Comparison of ENCODE assay signal across 8 cellular contexts in the genomic region with DNA sequence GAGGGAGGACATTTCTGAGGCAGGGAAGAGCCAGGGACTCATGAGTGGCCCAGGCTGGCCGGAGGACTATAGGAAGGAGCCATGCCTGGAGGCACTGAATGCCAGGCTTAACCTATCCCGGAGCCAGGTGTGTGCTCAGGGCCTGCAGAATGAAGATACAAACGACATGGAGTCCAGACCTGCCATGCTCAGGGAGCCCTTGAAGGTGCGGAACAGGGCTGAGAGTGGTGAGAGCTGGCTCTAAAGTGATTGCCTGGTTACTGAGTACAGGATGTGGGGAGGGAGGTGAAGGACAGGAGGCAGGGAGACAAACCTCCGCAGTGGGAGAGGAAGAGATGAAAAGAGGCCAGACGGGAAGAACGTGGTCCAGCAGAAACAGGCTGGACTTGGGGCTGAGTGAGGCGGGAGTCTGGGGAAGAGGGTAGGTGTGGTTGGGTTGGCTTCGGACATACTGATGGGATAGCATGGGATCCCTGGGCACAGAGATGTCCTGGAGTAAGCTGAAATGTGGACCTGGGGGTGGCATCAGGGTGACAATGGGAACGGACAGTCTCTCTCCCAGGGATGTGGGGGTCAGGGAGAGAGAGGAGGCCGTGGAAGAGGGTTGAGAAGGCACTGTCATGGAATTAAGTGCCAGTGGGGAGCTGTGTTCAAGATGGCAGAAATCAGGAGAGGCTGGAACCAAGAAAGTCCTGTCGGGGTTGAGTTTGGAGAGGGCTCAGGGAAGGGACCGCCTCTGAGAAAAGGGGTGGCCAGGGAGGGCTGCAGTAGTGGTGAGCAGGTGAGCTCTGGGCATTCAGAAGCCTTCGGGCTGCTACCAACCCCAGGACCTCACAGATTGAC. TPM values are rescaled to one million over a fixed set of nuclear protein-coding genes. Genes with fewer than 3 reads are reported as not detected.
A peak's percentile ranks its signal among the peaks of the same experiment; 100 is the strongest.
DNase-seq lines count a peak whose midpoint lies in the region; ATAC-seq, FAIRE-seq and TF ChIP-seq lines count a peak whose summit lies in the region.

No MANE protein-coding gene starts in this region.

- no peaks in the 10 kb centered on the region for H3K9me2 ChIP-seq in DOHH2 (replicated peaks; ENCODE audit: control insufficient read depth, low read length)

- TF ChIP-seq CTCF in DOHH2 (IDR thresholded peaks at IDR 0.05; ENCODE audit: low read depth, low read length, poor library complexity, severe bottlenecking): no peak
- no peak for TF ChIP-seq CTCF in Panc1 (IDR thresholded peaks at IDR 0.05)
- no peak for TF ChIP-seq CTCF in H1 (IDR thresholded peaks at IDR 0.05; ENCODE audit: control extremely low read depth in 1 of 3, insufficient read depth in 1 of 3, low read depth in 1 of 3, low read length in 3 of 3)
- TF ChIP-seq CTCF in neutrophil (IDR thresholded peaks at IDR 0.05): no peak

- no peak overlapping the region for H2BK120ac ChIP-seq in H1 (replicated peaks; ENCODE audit: low read depth, low read length)

- peak overlapping the region; percentile 83 for H4K5ac ChIP-seq in H1 (ENCODE audit: insufficient read length, low read depth, low read length)

- H2BK20ac ChIP-seq in H1 (ENCODE audit: low read length): peak overlapping the region; percentile 64; the same call in 1 of the 2 replicates

- H3K4me3 ChIP-seq in DOHH2 (ENCODE audit: low read length): peak overlapping the region; percentile 92
- peak overlapping the region; percentile 72 to 78 for H3K4me3 ChIP-seq in Panc1 (ENCODE audit: low read depth in 2 of 2, low read length in 2 of 2)
- H3K4me3 ChIP-seq in H1 (ENCODE audit: extremely low read depth in 1 of 4, insufficient read depth in 2 of 4, low read depth in 3 of 4, low read length in 4 of 4): peak overlapping the region; percentile 58 to 85 (median 72); a peak in 7 of 8 replicates
- peak overlapping the region; percentile 87 to 95 for H3K4me3 ChIP-seq in neutrophil (ENCODE audit: low read depth in 1 of 2, low read length in 1 of 2)

- no peak for TF ChIP-seq RAD21 in H1 (IDR thresholded peaks at IDR 0.05 in 1 of 2, conservative IDR thresholded peaks at IDR 0.05 in 1 of 2; ENCODE audit: low read depth in 2 of 2, low read length in 2 of 2)

- peak overlapping the region; percentile 95; the same call in 1 of the 2 replicates for H2BK5ac ChIP-seq in H1 (ENCODE audit: low read depth, low read length)

- no peak for TF ChIP-seq EP300 in H1 (IDR thresholded peaks at IDR 0.05; ENCODE audit: borderline replicate concordance in 1 of 2, low read depth in 2 of 2, low read length in 2 of 2)

- peaks cover 7% of the 10 kb centered on the region; the same call in 1 of the 2 replicates for H3K23me2 ChIP-seq in H1 (ENCODE audit: low read depth, low read length)

- POLR2A ChIA-PET in Panc1 (lab: Charles Lee) (no interaction called here), H1 (lab: Charles Lee; ENCODE audit: partially characterized antibody) (interaction anchor here (0.9 to 7.9 kb wide), 11 partner anchors 9 to 113 kb away, joined by 3 to 106 read pairs (median 7); partner anchors contain the start of genes GRK2 and SSH3)

- no peak for ATAC-seq in Panc1

- H3K36me3 ChIP-seq in DOHH2 (ENCODE audit: control insufficient read depth, low read length) (peaks cover 87% of the 10 kb centered on the region), Panc1 (ENCODE audit: control insufficient read depth, insufficient read depth, low read length) (no peaks in the 10 kb centered on the region; the same call in 1 of the 2 replicates), H1 (ENCODE audit: control insufficient read depth in 2 of 4, insufficient read depth in 4 of 4, low read length in 3 of 4) (peaks cover 3 to 28% (median 12%) of the 10 kb centered on the region in 4 experiments; a peak in 7 of 8 replicates), neutrophil (peaks cover 73% of the 10 kb centered on the region)

- H3K79me2 ChIP-seq in DOHH2 (ENCODE audit: control insufficient read depth, low read length) (peaks cover 30% of the 10 kb centered on the region), H1 (ENCODE audit: control insufficient read depth in 1 of 2, insufficient read depth in 2 of 2, low read length in 2 of 2) (no peaks in the 10 kb centered on the region; a peak in 1 of 4 replicates)

- peak overlapping the region; percentile 93 for H3K18ac ChIP-seq in H1 (ENCODE audit: extremely low read depth, low read length)

- H3K4me2 ChIP-seq in DOHH2 (ENCODE audit: low read length): peak overlapping the region; percentile 89
- peak overlapping the region; percentile 74 to 85 for H3K4me2 ChIP-seq in H1 (ENCODE audit: insufficient read depth in 1 of 2, low read depth in 2 of 2, low read length in 2 of 2)

- H2BK15ac ChIP-seq in H1 (ENCODE audit: low read length): 0 out of 2 replicates have a peak overlapping the region, but pooled peaks have one; percentile 36

- H3K56ac ChIP-seq in H1 (replicated peaks; ENCODE audit: insufficient read length, low read depth, low read length): no peak overlapping the region

- no peaks in the 10 kb centered on the region for H3K9me3 ChIP-seq in DOHH2 (ENCODE audit: control insufficient read depth, insufficient read depth, low read length)
- no peaks in the 10 kb centered on the region for H3K9me3 ChIP-seq in Panc1 (ENCODE audit: control insufficient read depth, insufficient read depth, low read depth, low read length)
- H3K9me3 ChIP-seq in H1 (ENCODE audit: insufficient read depth in 2 of 2, low read depth in 1 of 2, low read length in 1 of 2): no peaks in the 10 kb centered on the region
- H3K9me3 ChIP-seq in neutrophil: no peaks in the 10 kb centered on the region

- TF ChIP-seq POLR2A in H1 (IDR thresholded peaks at IDR 0.05; ENCODE audit: control extremely low read depth in 1 of 2, low read depth in 2 of 2, low read length in 2 of 2) (no peak), erythroblast (IDR thresholded peaks at IDR 0.05; ENCODE audit: low read length) (no peak)

- DNase-seq in Panc1 (ENCODE audit: low read depth, low spot score) (no peak), H1 (ENCODE audit: low read depth in 1 of 2, low spot score in 2 of 2) (no peak), NCI-H226 (no peak), NCI-H345 treated with DMSO at 0.1 percent for 48 hours (lab: John Stamatoyannopoulos, UW; ENCODE audit: unreplicated experiment) (no peak), erythroblast (lab: John Stamatoyannopoulos, UW) (no peak), cortex of kidney (lab: John Stamatoyannopoulos, UW) (no peak)

- peaks cover 29% of the 10 kb centered on the region for H3F3A ChIP-seq in DOHH2 (ENCODE audit: control insufficient read depth, insufficient read depth)

- 0 out of 2 replicates have a peak overlapping the region, but pooled peaks have one; percentile 13 for H2AFZ ChIP-seq in H1 (ENCODE audit: low read length)

- H2BK12ac ChIP-seq in H1 (ENCODE audit: low read depth, low read length): peak overlapping the region; percentile 68; the same call in 1 of the 2 replicates

- peak overlapping the region; percentile 98 for H4K91ac ChIP-seq in H1 (replicated peaks; ENCODE audit: insufficient read length, low read length)

- no peaks in the 10 kb centered on the region for H4K20me1 ChIP-seq in DOHH2 (ENCODE audit: control insufficient read depth, insufficient read depth, low read depth, low read length)
- H4K20me1 ChIP-seq in H1 (replicated peaks in 1 of 2; ENCODE audit: control insufficient read depth in 1 of 2, insufficient read depth in 2 of 2, low read length in 2 of 2): peaks cover 0 to 6% of the 10 kb centered on the region in 2 experiments

- H3K27me3 ChIP-seq in DOHH2 (ENCODE audit: control insufficient read depth, low read length): no peaks in the 10 kb centered on the region
- no peaks in the 10 kb centered on the region for H3K27me3 ChIP-seq in Panc1 (ENCODE audit: control insufficient read depth, insufficient read depth, low read length)
- no peaks in the 10 kb centered on the region for H3K27me3 ChIP-seq in H1 (replicated peaks in 1 of 4; ENCODE audit: control insufficient read depth in 3 of 4, extremely low read depth in 1 of 4, insufficient read depth in 3 of 4, low read length in 3 of 4)
- H3K27me3 ChIP-seq in neutrophil: no peaks in the 10 kb centered on the region

- WGBS in H1 (ENCODE audit: extremely low coverage in 1 of 2, insufficient coverage in 1 of 2, insufficient read length in 1 of 2, insufficient replicate concordance in 2 of 2, low coverage in 1 of 2, low lambda C conversion rate in 2 of 2, missing lambda C conversion rate in 1 of 2), 2 experiments: 92% methylated on average over 14 of the region's 14 CpGs; no CpG with 5 or more reads in 1 of the 2 experiments

- H3K23ac ChIP-seq in H1 (ENCODE audit: insufficient read length): no peak overlapping the region

- no peak for FAIRE-seq in H1 (lab: Jason Lieb, UNC)

- in situ Hi-C loops in Panc1 (cut with HindIII; ENCODE audit: low pct_unique_long_range_greater_than_20kb, low sequenced_read_pairs): no loop called here

- H4K8ac ChIP-seq in H1 (ENCODE audit: extremely low read depth, insufficient read depth, low read length): no peak overlapping the region

- H3K4ac ChIP-seq in H1 (replicated peaks; ENCODE audit: insufficient read length, low read depth, low read length): peak overlapping the region; percentile 53

- H3K9ac ChIP-seq in H1 (replicated peaks in 1 of 4; ENCODE audit: extremely low read depth in 1 of 4, low read depth in 3 of 4, low read length in 3 of 4): peak overlapping the region in 3 of 4 experiments; percentile 22 to 76 (median 54); a peak in 5 of 7 replicates

- H3K4me1 ChIP-seq in DOHH2 (ENCODE audit: control insufficient read depth, low read length) (peaks cover 67% of the 10 kb centered on the region), Panc1 (ENCODE audit: control insufficient read depth, insufficient read depth, low read length) (peaks cover 18% of the 10 kb centered on the region), H1 (replicated peaks in 1 of 4; ENCODE audit: control insufficient read depth in 3 of 4, insufficient read depth in 4 of 4, low read length in 3 of 4) (peaks cover 0 to 18% (median 11%) of the 10 kb centered on the region in 4 experiments; a peak in 6 of 7 replicates), neutrophil (ENCODE audit: control insufficient read depth in 1 of 2, insufficient read depth in 1 of 2, low read depth in 1 of 2, low read length in 1 of 2) (peaks cover 87 to 91% of the 10 kb centered on the region in 2 experiments)

- intact Hi-C loops in Panc1 (cut with micrococcal nuclease; ENCODE audit: unreplicated experiment): no loop called here

- no TSS peak for BruUV-seq in Panc1 (replicated peaks; lab: Mats Ljungman, UMichigan)

- CTCF ChIA-PET in Panc1 (lab: Charles Lee) (interaction anchor here (2.1 kb wide), 1 partner anchor 30 kb away, joined by 9 read pairs; no protein-coding TSS in a partner anchor), H1 (lab: Charles Lee; ENCODE audit: partially characterized antibody) (interaction anchor here (1.0 to 5.9 kb wide), 11 partner anchors 9 to 234 kb away, joined by 3 to 47 read pairs (median 5); partner anchors contain the start of gene SSH3)

- peak overlapping the region; percentile 89; the same call in 1 of the 2 replicates for H2AK5ac ChIP-seq in H1 (ENCODE audit: low read depth, low read length)

- no peaks in the 10 kb centered on the region; the same call in 1 of the 2 replicates for H3K79me1 ChIP-seq in H1 (ENCODE audit: low read depth, low read length)

- H3K27ac ChIP-seq in DOHH2 (ENCODE audit: low read depth, low read length) (peak overlapping the region; percentile 98), Panc1 (ENCODE audit: low read length) (peak overlapping the region; percentile 95), H1 (ENCODE audit: low read depth, low read length) (peak overlapping the region; percentile 86), neutrophil (peak overlapping the region; percentile 99)

- no peak overlapping the region for H3K14ac ChIP-seq in H1 (ENCODE audit: insufficient read length)

RNA-seq across cellular contexts. Expression of gene ANKRD13D, which starts 1.5 kb away (rescaled TPM):
- total RNA-seq in Panc1 (2021; ENCODE audit: unreplicated experiment): 76.5 TPM
- polyA plus RNA-seq in Panc1 (2012; ENCODE audit: insufficient read length): 55.6 TPM
- total RNA-seq in H1 (2021; fragmentation: NEBNext Ultra II Directional; extraction: Animal tissue kit (Norgen Biotek cat#: 25700)): 24.9 and 29.2 TPM in 2 replicates
- polyA plus RNA-seq in H1 (2011; rRNA removed): 26.5 and 35.5 TPM in 2 replicates
- 30.2 TPM for polyA plus RNA-seq in H1 (2011; cell fraction: cytosol; rRNA removed)
- polyA plus RNA-seq in H1 (2011; cell fraction: nucleus; rRNA removed): 98.7 TPM
- polyA plus RNA-seq in H1 (2012, experiment 1 of 2): 21.2 to 24.2 TPM (median 22.8 TPM) in 4 replicates
- polyA plus RNA-seq in H1 (2012, experiment 2 of 2): 16.4 TPM
- polyA plus RNA-seq in H1 (2013, experiment 1 of 2): 18.6 TPM
- 19.3 TPM for polyA plus RNA-seq in H1 (2013, experiment 2 of 2)
- 10.0 and 14.3 TPM in 2 replicates for polyA minus RNA-seq in H1 (2011; rRNA and poly(A)+ RNA removed)
- 10.9 TPM for polyA minus RNA-seq in H1 (2011; cell fraction: cytosol; rRNA and poly(A)+ RNA removed)
- 36.1 TPM for polyA minus RNA-seq in H1 (2011; cell fraction: nucleus; rRNA and poly(A)+ RNA removed)

RNA-seq across cellular contexts. Expression of gene SSH3, which starts 15.8 kb away (rescaled TPM):
- 79.8 TPM for total RNA-seq in Panc1 (2021; ENCODE audit: unreplicated experiment)
- 82.6 TPM for polyA plus RNA-seq in Panc1 (2012; ENCODE audit: insufficient read length)
- 19.8 and 23.6 TPM in 2 replicates for total RNA-seq in H1 (2021; fragmentation: NEBNext Ultra II Directional; extraction: Animal tissue kit (Norgen Biotek cat#: 25700))
- 16.9 and 23.6 TPM in 2 replicates for polyA plus RNA-seq in H1 (2011; rRNA removed)
- 19.8 TPM for polyA plus RNA-seq in H1 (2011; cell fraction: cytosol; rRNA removed)
- polyA plus RNA-seq in H1 (2011; cell fraction: nucleus; rRNA removed): 80.6 TPM
- 23.8 to 38.6 TPM (median 31.8 TPM) in 4 replicates for polyA plus RNA-seq in H1 (2012, experiment 1 of 2)
- 16.9 TPM for polyA plus RNA-seq in H1 (2012, experiment 2 of 2)
- polyA plus RNA-seq in H1 (2013, experiment 1 of 2): 49.3 TPM
- polyA plus RNA-seq in H1 (2013, experiment 2 of 2): 53.9 TPM
- polyA minus RNA-seq in H1 (2011; rRNA and poly(A)+ RNA removed): 6.9 and 9.6 TPM in 2 replicates
- 12.3 TPM for polyA minus RNA-seq in H1 (2011; cell fraction: cytosol; rRNA and poly(A)+ RNA removed)
- 14.5 TPM for polyA minus RNA-seq in H1 (2011; cell fraction: nucleus; rRNA and poly(A)+ RNA removed)

RNA-seq across cellular contexts. Expression of gene GRK2, which starts 21.3 kb away (rescaled TPM):
- total RNA-seq in Panc1 (2021; ENCODE audit: unreplicated experiment): 103 TPM
- polyA plus RNA-seq in Panc1 (2012; ENCODE audit: insufficient read length): 192 TPM
- total RNA-seq in H1 (2021; fragmentation: NEBNext Ultra II Directional; extraction: Animal tissue kit (Norgen Biotek cat#: 25700)): 47.3 and 51.4 TPM in 2 replicates
- 49.7 and 67.8 TPM in 2 replicates for polyA plus RNA-seq in H1 (2011; rRNA removed)
- polyA plus RNA-seq in H1 (2011; cell fraction: cytosol; rRNA removed): 45.7 TPM
- polyA plus RNA-seq in H1 (2011; cell fraction: nucleus; rRNA removed): 154 TPM
- polyA plus RNA-seq in H1 (2012, experiment 1 of 2): 40.2 to 61.0 TPM (median 51.5 TPM) in 4 replicates
- polyA plus RNA-seq in H1 (2012, experiment 2 of 2): 42.4 TPM
- polyA plus RNA-seq in H1 (2013, experiment 1 of 2): 24.9 TPM
- 26.2 TPM for polyA plus RNA-seq in H1 (2013, experiment 2 of 2)
- polyA minus RNA-seq in H1 (2011; rRNA and poly(A)+ RNA removed): 27.8 and 44.3 TPM in 2 replicates
- polyA minus RNA-seq in H1 (2011; cell fraction: cytosol; rRNA and poly(A)+ RNA removed): 37.5 TPM
- 57.3 TPM for polyA minus RNA-seq in H1 (2011; cell fraction: nucleus; rRNA and poly(A)+ RNA removed)
